Comparison of ENCODE assay signal across 15 cellular contexts in the genomic region with DNA sequence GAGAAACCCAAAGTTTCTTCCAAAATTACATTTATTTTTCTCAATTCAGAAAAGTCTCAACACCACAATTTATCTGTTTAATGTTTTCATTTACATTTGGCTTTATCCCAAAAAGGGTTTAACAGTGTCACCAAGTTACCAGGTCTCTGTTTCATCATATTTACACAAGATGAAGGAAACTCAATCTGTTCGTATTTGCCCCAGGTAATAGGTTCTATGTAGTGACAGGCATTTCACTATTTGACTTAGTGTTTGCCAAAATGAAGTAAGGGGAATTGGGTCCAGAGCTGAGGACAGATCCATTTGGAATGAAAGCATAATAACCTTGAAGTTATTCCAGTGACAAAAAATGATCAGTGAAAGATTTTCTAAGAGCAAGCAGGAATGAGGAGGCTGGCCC. TPM values are rescaled to one million over a fixed set of nuclear protein-coding genes. Genes with fewer than 3 reads are reported as not detected.
DNase-seq lines count a peak whose midpoint lies in the region; ATAC-seq and TF ChIP-seq lines count a peak whose summit lies in the region.
"Had no signal": no experiment of that assay in that cellular context is flagged by ENCODE, and none has a peak within 500 bp of the region (broad histone marks: within the 10 kb centered on the region; RNA-seq: fewer than 3 reads in every experiment).

No MANE protein-coding gene starts in this region.

- peak; percentile 28 for DNase-seq in DMS53 (lab: John Stamatoyannopoulos, UW)
- no peak for DNase-seq in DMS53 treated with DMSO at 0.1 percent for 48 hours (lab: John Stamatoyannopoulos, UW; ENCODE audit: unreplicated experiment)
- no peak for DNase-seq in SK-N-MC (ENCODE audit: low read depth, low spot score)
- DNase-seq in right lobe of liver, result no peak
- no peak for DNase-seq in tibial nerve (ENCODE audit: low spot score in 2 of 2)
- no peak for DNase-seq in activated T-helper 1 cell treated with anti-CD3 and anti-CD28 coated beads, Interleukin-12 subunit alpha, Interleukin-12 subunit beta, Interleukin-2, Interleukin-4 antibody, amounts not matched to agents 30 ng/mL and 10 ng/mL and 1 ng/mL, durations not matched to agents 14 hours and 24 hours and 36 hours (ENCODE audit: low spot score)
- DNase-seq in C1 segment of cervical spinal cord (lab: John Stamatoyannopoulos, UW), result no peak
- DNase-seq in caudate nucleus (lab: John Stamatoyannopoulos, UW), result no peak
- DNase-seq: cortex of kidney, SIG-M5 had no signal

- H3K4me1 ChIP-seq in right lobe of liver, result peaks cover 0 to 19% (median 7%) of the 10 kb centered on the region in 4 donors
- H3K4me1 ChIP-seq in tibial nerve, result peaks cover 0 to 24% (median 0%) of the 10 kb centered on the region in 4 donors

- H3K9me3 Mint-ChIP-seq in activated T-helper 1 cell treated with anti-CD3 and anti-CD28 coated beads, Interleukin-12 subunit alpha, Interleukin-12 subunit beta, Interleukin-2, Interleukin-4 antibody, amounts not matched to agents 30 ng/mL and 10 ng/mL and 1 ng/mL, durations not matched to agents 14 hours and 24 hours and 36 hours, result no peaks in the 10 kb centered on the region
- H3K9me3 Mint-ChIP-seq: activated naive CD4-positive, alpha-beta T cell treated with anti-CD3 and anti-CD28 coated beads for 36 hours; neural crest cell had no signal

- 9% methylated on average over 1 of the region's 1 CpG for WGBS in right lobe of liver (ENCODE audit: insufficient coverage, low coverage, low lambda C conversion rate, missing lambda C conversion rate)
- 68 to 73% methylated on average over 1 of the region's 1 CpG for WGBS in tibial nerve, 2 donors

- no peak for TF ChIP-seq CTCF in right lobe of liver (IDR thresholded peaks at IDR 0.05)
- TF ChIP-seq CTCF in tibial nerve (IDR thresholded peaks at IDR 0.05), result no peak

- H3K27ac Mint-ChIP-seq in activated T-helper 1 cell treated with anti-CD3 and anti-CD28 coated beads, Interleukin-12 subunit alpha, Interleukin-12 subunit beta, Interleukin-2, Interleukin-4 antibody, amounts not matched to agents 30 ng/mL and 10 ng/mL and 1 ng/mL, durations not matched to agents 14 hours and 24 hours and 36 hours, result no peak overlapping the region
- H3K27ac Mint-ChIP-seq: activated CD4-positive, alpha-beta T cell treated with anti-CD3 and anti-CD28 coated beads for 36 hours; activated naive CD4-positive, alpha-beta T cell treated with anti-CD3 and anti-CD28 coated beads for 36 hours had no signal

- peak; percentile 15 to 48 (median 40) for ATAC-seq in right lobe of liver

- TF ChIP-seq POLR2A in right lobe of liver (IDR thresholded peaks at IDR 0.05) (no peak), tibial nerve (IDR thresholded peaks at IDR 0.05) (no peak)

- no peak overlapping the region for H3K4me3 Mint-ChIP-seq in activated T-helper 1 cell treated with anti-CD3 and anti-CD28 coated beads, Interleukin-12 subunit alpha, Interleukin-12 subunit beta, Interleukin-2, Interleukin-4 antibody, amounts not matched to agents 30 ng/mL and 10 ng/mL and 1 ng/mL, durations not matched to agents 14 hours and 24 hours and 36 hours
- H3K4me3 Mint-ChIP-seq: neural crest cell had no signal

- no peak overlapping the region for H3K9ac ChIP-seq in SK-N-MC (ENCODE audit: insufficient read length)

- no peaks in the 10 kb centered on the region for H3K36me3 Mint-ChIP-seq in activated T-helper 1 cell treated with anti-CD3 and anti-CD28 coated beads, Interleukin-12 subunit alpha, Interleukin-12 subunit beta, Interleukin-2, Interleukin-4 antibody, amounts not matched to agents 30 ng/mL and 10 ng/mL and 1 ng/mL, durations not matched to agents 14 hours and 24 hours and 36 hours (ENCODE audit: low read depth)

- H3K27ac ChIP-seq in SK-N-MC (peak overlapping the region; percentile 49), right lobe of liver (peak overlapping the region in 1 of 3 donors; percentile 74), tibial nerve (peak overlapping the region in 3 of 4 donors; percentile 47 to 75 (median 64)), caudate nucleus (ENCODE audit: low read depth, low read length) (no peak overlapping the region)
- H3K27ac ChIP-seq: epithelial cell of prostate, testis had no signal

- no peak for TF ChIP-seq EP300 in tibial nerve (IDR thresholded peaks at IDR 0.05)

- H3K36me3 ChIP-seq in SK-N-MC (ENCODE audit: insufficient read depth, low read length) (peaks cover 30% of the 10 kb centered on the region; the same call in 1 of the 2 replicates), right lobe of liver (peaks cover 0 to 35% (median 13%) of the 10 kb centered on the region in 4 donors), tibial nerve (peaks cover 0 to 42% (median 0%) of the 10 kb centered on the region in 3 donors)

- intact Hi-C loops in right lobe of liver (cut with DNase I), result loop anchor here (5.0 to 10.0 kb wide), 2 partner anchors 130 to 133 kb away; no protein-coding TSS in a partner anchor
- intact Hi-C loops in activated T-helper 1 cell treated with anti-CD3 and anti-CD28 coated beads, Interleukin-12 subunit alpha, Interleukin-12 subunit beta, Interleukin-2, Interleukin-4 antibody, amounts not matched to agents 30 ng/mL and 10 ng/mL and 1 ng/mL, durations not matched to agents 14 hours and 24 hours and 36 hours (cut with micrococcal nuclease), result loop anchor here (1.0 to 10.0 kb wide), 5 partner anchors 139 to 835 kb away; partner anchors contain the start of gene OSBPL11

- H3K27me3 Mint-ChIP-seq in activated T-helper 1 cell treated with anti-CD3 and anti-CD28 coated beads, Interleukin-12 subunit alpha, Interleukin-12 subunit beta, Interleukin-2, Interleukin-4 antibody, amounts not matched to agents 30 ng/mL and 10 ng/mL and 1 ng/mL, durations not matched to agents 14 hours and 24 hours and 36 hours (ENCODE audit: insufficient read depth), result peaks cover 4% of the 10 kb centered on the region
- H3K27me3 Mint-ChIP-seq: activated CD4-positive, alpha-beta T cell treated with anti-CD3 and anti-CD28 coated beads for 36 hours had no signal

- H3K9me3 ChIP-seq in SK-N-MC (ENCODE audit: low read depth, low read length) (no peaks in the 10 kb centered on the region), right lobe of liver (no peaks in the 10 kb centered on the region), tibial nerve (no peaks in the 10 kb centered on the region)
- H3K9me3 ChIP-seq: testis had no signal

- peaks cover 22% of the 10 kb centered on the region for H3K4me1 Mint-ChIP-seq in activated T-helper 1 cell treated with anti-CD3 and anti-CD28 coated beads, Interleukin-12 subunit alpha, Interleukin-12 subunit beta, Interleukin-2, Interleukin-4 antibody, amounts not matched to agents 30 ng/mL and 10 ng/mL and 1 ng/mL, durations not matched to agents 14 hours and 24 hours and 36 hours (ENCODE audit: low read depth)

- no peaks in the 10 kb centered on the region for H3K27me3 ChIP-seq in right lobe of liver
- no peaks in the 10 kb centered on the region for H3K27me3 ChIP-seq in tibial nerve
- H3K27me3 ChIP-seq: testis had no signal

- H3K4me3 ChIP-seq in SK-N-MC, result no peak overlapping the region
- no peak overlapping the region for H3K4me3 ChIP-seq in right lobe of liver
- H3K4me3 ChIP-seq in tibial nerve, result no peak overlapping the region
- H3K4me3 ChIP-seq: testis had no signal

RNA-seq across cellular contexts. Expression of gene UMPS, which starts 31.7 kb away (rescaled TPM):
- 10 to 100 TPM; 17.5 to 29.9 (median 25.5) TPM for total RNA-seq in right lobe of liver
- 10 to 100 TPM; 11.0 to 34.5 (median 16.2) TPM for total RNA-seq in tibial nerve
- total RNA-seq in activated T-helper 1 cell treated with anti-CD3 and anti-CD28 coated beads, Interleukin-12 subunit alpha, Interleukin-12 subunit beta, Interleukin-2, Interleukin-4 antibody, amounts not matched to agents 30 ng/mL and 10 ng/mL and 1 ng/mL, durations not matched to agents 14 hours and 24 hours and 36 hours, result 54.2 and 56.3 TPM in 2 replicates
